24 cellular contexts compared by ENCODE assay signal in the genomic region with DNA sequence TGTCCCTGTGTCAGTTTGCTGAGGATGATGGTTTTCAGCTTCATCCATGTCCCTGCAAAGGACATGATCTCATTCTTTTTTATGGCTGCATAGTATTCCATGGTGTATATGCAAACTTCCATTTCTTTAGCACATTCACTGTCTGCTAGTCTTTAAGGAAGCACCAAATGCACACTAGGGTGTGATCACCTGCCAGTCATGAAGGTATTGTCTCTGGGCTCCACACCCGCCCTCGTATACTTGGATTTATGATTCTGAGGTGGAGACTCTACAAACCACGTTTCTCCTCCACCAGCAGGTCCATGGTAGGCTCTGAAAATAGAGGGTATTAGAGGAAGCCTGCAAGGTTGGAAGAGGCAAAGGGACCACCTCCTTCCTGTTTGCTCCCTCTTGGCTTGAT.
A peak's percentile ranks its signal among the peaks of the same experiment; 100 is the strongest.
DNase-seq lines count a peak whose midpoint lies in the region; ATAC-seq and TF ChIP-seq lines count a peak whose summit lies in the region.
"Had no signal": no experiment of that assay in that cellular context is flagged by ENCODE, and none has a peak within 500 bp of the region (broad histone marks: within the 10 kb centered on the region; RNA-seq: fewer than 3 reads in every experiment).

No MANE protein-coding gene starts in this region.

- DNase-seq in colonic mucosa (peak; percentile 54), left colon (no peak), transverse colon (peak; percentile 21)
- DNase-seq in activated CD8-positive, alpha-beta memory T cell treated with anti-CD3 and anti-CD28 coated beads, Interleukin-2, amount 50 U/mL, for 4 hours, result no peak
- no peak for DNase-seq in activated T-cell treated with anti-CD3 and anti-CD28 coated beads, Interleukin-2, amount 50 U/mL, for 48 hours
- no peak for DNase-seq in effector memory CD4-positive, alpha-beta T cell
- DNase-seq: 8988T; AML-193; Caco-2; Calu3; CD4-positive, alpha-beta T cell; CD8-positive, alpha-beta T cell; DMS 273 treated with DMSO at 0.1 percent for 48 hours; DMS153; DMS53; DMS79; DND-41; EL; GDM1 had no signal

- 55 to 89% methylated on average over 3 of the region's 3 CpGs for WGBS in transverse colon (ENCODE audit: low coverage in 1 of 2), 2 donors

- in situ Hi-C loops in transverse colon (cut with MboI; ENCODE audit: low pct_ligation_motif_present in 1 of 4, low pct_unique_long_range_greater_than_20kb in 1 of 4, low sequenced_read_pairs in 3 of 4), result no loop called here

- TF ChIP-seq POLR2A in transverse colon (IDR thresholded peaks at IDR 0.05), result no peak

- CTCF ChIA-PET in HEK293 (lab: Yijun Ruan, JAX), result no interaction called here

- POLR2A ChIA-PET in HEK293 (lab: Yijun Ruan, JAX), result no interaction called here

- intact Hi-C loops in colonic mucosa (cut with DNase I) (no loop called here), left colon (cut with DNase I, micrococcal nuclease) (no loop called here), transverse colon (cut with DNase I; ENCODE audit: low total_unique reads) (no loop called here)

- TF ChIP-seq EP300 in transverse colon (IDR thresholded peaks at IDR 0.05; ENCODE audit: low read depth), result no peak

- no peak overlapping the region for H3K4me3 ChIP-seq in HEK293 (ENCODE audit: low read depth, low read length)
- H3K4me3 ChIP-seq in colonic mucosa, result no peak overlapping the region
- H3K4me3 ChIP-seq in transverse colon, result no peak overlapping the region
- no peak overlapping the region for H3K4me3 ChIP-seq in effector memory CD4-positive, alpha-beta T cell (ENCODE audit: insufficient read depth, low read depth, low read length, poor library complexity, severe bottlenecking)
- H3K4me3 ChIP-seq: BLaER1 treated with 17β-estradiol and CSF1 and Interleukin-3, amounts not matched to agents 10 nM and 100 nM; GM12878 had no signal

- TF ChIP-seq CTCF in HEK293 (tag by site-specific recombination; IDR thresholded peaks at IDR 0.05) (no peak), colonic mucosa (IDR thresholded peaks at IDR 0.05) (no peak), transverse colon (IDR thresholded peaks at IDR 0.05) (no peak)

- H3K9ac ChIP-seq in colonic mucosa (ENCODE audit: low read depth in 2 of 2, low read length in 2 of 2), result no peak overlapping the region
- H3K9ac ChIP-seq: BLaER1 treated with 17β-estradiol and CSF1 and Interleukin-3, amounts not matched to agents 10 nM and 100 nM had no signal

- H3K27ac ChIP-seq in HEK293 (ENCODE audit: extremely low read depth, low read depth, low read length) (no peak overlapping the region), colonic mucosa (no peak overlapping the region), transverse colon (peak overlapping the region in 1 of 4 donors; percentile 15)
- H3K27ac ChIP-seq in effector memory CD4-positive, alpha-beta T cell (ENCODE audit: insufficient read depth, low read length, poor library complexity, severe bottlenecking), result no peak overlapping the region
- H3K27ac ChIP-seq: BLaER1 treated with 17β-estradiol and CSF1 and Interleukin-3, amounts not matched to agents 10 nM and 100 nM; C4-2B had no signal

- H3K4me1 ChIP-seq in HEK293 (ENCODE audit: control insufficient read depth, insufficient read depth, low read length) (no peaks in the 10 kb centered on the region), colonic mucosa (no peaks in the 10 kb centered on the region), transverse colon (peaks cover 0 to 17% (median 2%) of the 10 kb centered on the region in 4 donors)
- H3K4me1 ChIP-seq in effector memory CD4-positive, alpha-beta T cell (ENCODE audit: control insufficient read depth, insufficient read depth, low read length, poor library complexity, severe bottlenecking), result no peaks in the 10 kb centered on the region

- no peaks in the 10 kb centered on the region for H3K9me3 ChIP-seq in HEK293 (ENCODE audit: control insufficient read depth, insufficient read depth, low read depth, low read length)
- H3K9me3 ChIP-seq in colonic mucosa, result no peaks in the 10 kb centered on the region
- H3K9me3 ChIP-seq in transverse colon, result no peaks in the 10 kb centered on the region
- H3K9me3 ChIP-seq in effector memory CD4-positive, alpha-beta T cell (ENCODE audit: control insufficient read depth, low read length), result no peaks in the 10 kb centered on the region
- H3K9me3 ChIP-seq: Caco-2 had no signal

- ATAC-seq in left colon (peak; percentile 95), HG02759 (IDR thresholded peaks at IDR 0.05; ENCODE audit: unreplicated experiment) (no peak)
- ATAC-seq: CD8-positive, alpha-beta T cell; GM12878 had no signal

- H3K27me3 ChIP-seq in colonic mucosa (no peaks in the 10 kb centered on the region), transverse colon (no peaks in the 10 kb centered on the region)
- H3K27me3 ChIP-seq in effector memory CD4-positive, alpha-beta T cell (replicated peaks; ENCODE audit: control insufficient read depth, insufficient read depth, low read length, poor library complexity, severe bottlenecking), result no peaks in the 10 kb centered on the region
- H3K27me3 ChIP-seq: BLaER1 treated with 17β-estradiol and CSF1 and Interleukin-3, amounts not matched to agents 10 nM and 100 nM had no signal

- H3K36me3 ChIP-seq in HEK293 (ENCODE audit: control insufficient read depth in 2 of 2, insufficient read depth in 1 of 2, low read length in 2 of 2) (no peaks in the 10 kb centered on the region), colonic mucosa (no peaks in the 10 kb centered on the region), transverse colon (no peaks in the 10 kb centered on the region)
- H3K36me3 ChIP-seq in effector memory CD4-positive, alpha-beta T cell (ENCODE audit: control insufficient read depth, insufficient read depth, low read length), result no peaks in the 10 kb centered on the region
- H3K36me3 ChIP-seq: BLaER1 treated with 17β-estradiol and CSF1 and Interleukin-3, amounts not matched to agents 10 nM and 100 nM had no signal

TF ChIP-seq in HEK293, 187 proteins besides CTCF, POLR2A, EP300 and RAD21:
- TF ChIP-seq ZNF571 (tag by site-specific recombination; IDR thresholded peaks at IDR 0.05), result no peak
- TF ChIP-seq, protein P1, sequence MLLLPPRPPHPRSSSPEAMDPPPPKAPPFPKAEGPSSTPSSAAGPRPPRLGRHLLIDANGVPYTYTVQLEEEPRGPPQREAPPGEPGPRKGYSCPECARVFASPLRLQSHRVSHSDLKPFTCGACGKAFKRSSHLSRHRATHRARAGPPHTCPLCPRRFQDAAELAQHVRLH (tag by site-specific recombination; IDR thresholded peaks at IDR 0.05), result 0 out of 2 replicates have a peak, but pooled peaks have one; percentile 34
- no peak for TF ChIP-seq ZNF19 (tag by site-specific recombination; IDR thresholded peaks at IDR 0.05; ENCODE audit: low read depth)
- peak; percentile 86 for TF ChIP-seq ZNF146 (tag by site-specific recombination; IDR thresholded peaks at IDR 0.05)
- no peak for TF ChIP-seq ZNF140 (tag by site-specific recombination; IDR thresholded peaks at IDR 0.05)
- TF ChIP-seq ZNF223 (tag by site-specific recombination; IDR thresholded peaks at IDR 0.05), result no peak

Comparison
In these comparisons a context has a peak if more than half of its experiments do, and no peak if none do; other contexts are left out.
1. DNase-seq: peak in colonic mucosa (single experiment) and transverse colon (single experiment); none in left colon (0 of 2), activated CD8-positive, alpha-beta memory T cell treated with anti-CD3 and anti-CD28 coated beads, Interleukin-2, amount 50 U/mL, for 4 hours (single experiment), activated T-cell treated with anti-CD3 and anti-CD28 coated beads, Interleukin-2, amount 50 U/mL, for 48 hours (0 of 2) and effector memory CD4-positive, alpha-beta T cell (0 of 3).